In genomic region chr19:771332-771785, GRCh38 we compare ENCODE assay signal across 8 cellular contexts. TPM values are rescaled to one million over a fixed set of nuclear protein-coding genes. Genes with fewer than 3 reads are reported as not detected.
A peak's percentile ranks its signal among the peaks of the same experiment; 100 is the strongest.
DNase-seq lines count a peak whose midpoint lies in the region; ATAC-seq, FAIRE-seq and TF ChIP-seq lines count a peak whose summit lies in the region.

No MANE protein-coding gene starts in this region.

- POLR2A ChIA-PET in H1 (lab: Charles Lee; ENCODE audit: partially characterized antibody) = interaction anchor here (0.6 to 3.1 kb wide), 3 partner anchors 28 to 65 kb away, joined by 4 to 12 read pairs (median 8); no protein-coding TSS in a partner anchor

- no peak overlapping the region for H3K23ac ChIP-seq in H1 (ENCODE audit: insufficient read length)

- H3K27me3 Mint-ChIP-seq in progenitor cell of endocrine pancreas = peaks cover 2% of the 10 kb centered on the region

- H3K4me3 ChIP-seq in AG09309 (ENCODE audit: control insufficient read depth, low read depth, low read length) = no peak overlapping the region
- no peak overlapping the region for H3K4me3 ChIP-seq in H1 (ENCODE audit: extremely low read depth in 1 of 4, insufficient read depth in 2 of 4, low read depth in 3 of 4, low read length in 4 of 4)

- no peaks in the 10 kb centered on the region for H3K27me3 ChIP-seq in H1 (replicated peaks in 1 of 4; ENCODE audit: control insufficient read depth in 3 of 4, extremely low read depth in 1 of 4, insufficient read depth in 3 of 4, low read length in 3 of 4)

- H2BK120ac ChIP-seq in H1 (replicated peaks; ENCODE audit: low read depth, low read length) = no peak overlapping the region

- H4K8ac ChIP-seq in H1 (ENCODE audit: extremely low read depth, insufficient read depth, low read length) = no peak overlapping the region

- no peaks in the 10 kb centered on the region for H3K36me3 ChIP-seq in H1 (ENCODE audit: control insufficient read depth in 2 of 4, insufficient read depth in 4 of 4, low read length in 3 of 4)

- H2BK12ac ChIP-seq in H1 (ENCODE audit: low read depth, low read length) = no peak overlapping the region

- H3K56ac ChIP-seq in H1 (replicated peaks; ENCODE audit: insufficient read length, low read depth, low read length) = no peak overlapping the region

- H4K20me1 ChIP-seq in H1 (replicated peaks in 1 of 2; ENCODE audit: control insufficient read depth in 1 of 2, insufficient read depth in 2 of 2, low read length in 2 of 2) = no peaks in the 10 kb centered on the region

- no peaks in the 10 kb centered on the region for H3K9me3 Mint-ChIP-seq in progenitor cell of endocrine pancreas (ENCODE audit: low read depth)

- no peak overlapping the region for H2BK5ac ChIP-seq in H1 (ENCODE audit: low read depth, low read length)

- H3K9me3 ChIP-seq in H1 (ENCODE audit: insufficient read depth in 2 of 2, low read depth in 1 of 2, low read length in 1 of 2) = no peaks in the 10 kb centered on the region

- H4K5ac ChIP-seq in H1 (ENCODE audit: insufficient read length, low read depth, low read length) = no peak overlapping the region

- H3K36me3 Mint-ChIP-seq in progenitor cell of endocrine pancreas (ENCODE audit: insufficient read depth) = no peaks in the 10 kb centered on the region

- H3K14ac ChIP-seq in H1 (ENCODE audit: insufficient read length) = no peak overlapping the region

- no peaks in the 10 kb centered on the region for H3K4me1 Mint-ChIP-seq in progenitor cell of endocrine pancreas (ENCODE audit: low read depth)

- DNase-seq in AG09309 (ENCODE audit: low read depth) (no peak), H54 (ENCODE audit: insufficient read length, low spot score) (peak; percentile 68), SW 1271 (lab: John Stamatoyannopoulos, UW) (peak; percentile 59 to 66), H1 (ENCODE audit: low read depth in 1 of 2, low spot score in 2 of 2) (no peak), progenitor cell of endocrine pancreas (ENCODE audit: low spot score, unreplicated experiment) (no peak)

- TF ChIP-seq RAD21 in H1 (IDR thresholded peaks at IDR 0.05 in 1 of 2, conservative IDR thresholded peaks at IDR 0.05 in 1 of 2; ENCODE audit: low read depth in 2 of 2, low read length in 2 of 2) = peak; percentile 29 to 35; a peak in 2 of 4 replicates

- H3K79me1 ChIP-seq in H1 (ENCODE audit: low read depth, low read length) = no peaks in the 10 kb centered on the region

- no peak overlapping the region for H4K91ac ChIP-seq in H1 (replicated peaks; ENCODE audit: insufficient read length, low read length)

- H3K18ac ChIP-seq in H1 (ENCODE audit: extremely low read depth, low read length) = no peak overlapping the region

- H3K27ac Mint-ChIP-seq in progenitor cell of endocrine pancreas = no peak overlapping the region

- no peak for ATAC-seq in HG02588 (IDR thresholded peaks at IDR 0.05; ENCODE audit: unreplicated experiment)
- no peak for ATAC-seq in GM18519 (IDR thresholded peaks at IDR 0.05; ENCODE audit: low FRiP score, unreplicated experiment)
- ATAC-seq in GM21528 (IDR thresholded peaks at IDR 0.05; ENCODE audit: low FRiP score, unreplicated experiment) = no peak

- TF ChIP-seq EP300 in H1 (IDR thresholded peaks at IDR 0.05; ENCODE audit: borderline replicate concordance in 1 of 2, low read depth in 2 of 2, low read length in 2 of 2) = no peak

- H3K9ac ChIP-seq in H1 (replicated peaks in 1 of 4; ENCODE audit: extremely low read depth in 1 of 4, low read depth in 3 of 4, low read length in 3 of 4) = no peak overlapping the region

- no peaks in the 10 kb centered on the region; a peak in 1 of 7 replicates for H3K4me1 ChIP-seq in H1 (replicated peaks in 1 of 4; ENCODE audit: control insufficient read depth in 3 of 4, insufficient read depth in 4 of 4, low read length in 3 of 4)

- H3K23me2 ChIP-seq in H1 (ENCODE audit: low read depth, low read length) = no peaks in the 10 kb centered on the region; the same call in 1 of the 2 replicates

- no peak for FAIRE-seq in H54 (lab: Jason Lieb, UNC)
- FAIRE-seq in H1 (lab: Jason Lieb, UNC) = no peak

- TF ChIP-seq CTCF in AG09309 (IDR thresholded peaks at IDR 0.05; ENCODE audit: control insufficient read depth, insufficient read depth, low read depth, low read length, missing control alignments) = peak; percentile 68
- TF ChIP-seq CTCF in H1 (IDR thresholded peaks at IDR 0.05; ENCODE audit: control extremely low read depth in 1 of 3, insufficient read depth in 1 of 3, low read depth in 1 of 3, low read length in 3 of 3) = peak; percentile 41 to 59 (median 43); a peak in 3 of 4 replicates
- TF ChIP-seq CTCF in progenitor cell of endocrine pancreas (IDR thresholded peaks at IDR 0.05; ENCODE audit: unreplicated experiment) = peak; percentile 45

- H3K4ac ChIP-seq in H1 (replicated peaks; ENCODE audit: insufficient read length, low read depth, low read length) = no peak overlapping the region

- no peak overlapping the region for H2BK20ac ChIP-seq in H1 (ENCODE audit: low read length)

- no peak overlapping the region for H3K4me2 ChIP-seq in H1 (ENCODE audit: insufficient read depth in 1 of 2, low read depth in 2 of 2, low read length in 2 of 2)

- H3K4me3 Mint-ChIP-seq in progenitor cell of endocrine pancreas (ENCODE audit: low read depth) = no peak overlapping the region

- H2AFZ ChIP-seq in H1 (ENCODE audit: low read length) = no peak overlapping the region

- CTCF ChIA-PET in H1 (lab: Charles Lee; ENCODE audit: partially characterized antibody) = interaction anchor here (0.8 to 3.1 kb wide), 8 partner anchors 20 to 105 kb away, joined by 3 to 23 read pairs (median 5); no protein-coding TSS in a partner anchor

- WGBS in H1 (ENCODE audit: extremely low coverage in 1 of 2, insufficient coverage in 1 of 2, insufficient read length in 1 of 2, insufficient replicate concordance in 2 of 2, low coverage in 1 of 2, low lambda C conversion rate in 2 of 2, missing lambda C conversion rate in 1 of 2), 2 experiments = 76% methylated on average over 6 of the region's 6 CpGs; no CpG with 5 or more reads in 1 of the 2 experiments

- H3K79me2 ChIP-seq in H1 (ENCODE audit: control insufficient read depth in 1 of 2, insufficient read depth in 2 of 2, low read length in 2 of 2) = no peaks in the 10 kb centered on the region

- no peak overlapping the region for H2AK5ac ChIP-seq in H1 (ENCODE audit: low read depth, low read length)

- H3K27ac ChIP-seq in H1 (ENCODE audit: low read depth, low read length) = no peak overlapping the region

- TF ChIP-seq POLR2A in H54 (IDR thresholded peaks at IDR 0.05; ENCODE audit: low read depth, low read length) = no peak
- TF ChIP-seq POLR2A in H1 (IDR thresholded peaks at IDR 0.05; ENCODE audit: control extremely low read depth in 1 of 2, low read depth in 2 of 2, low read length in 2 of 2) = no peak

- no peak overlapping the region for H2BK15ac ChIP-seq in H1 (ENCODE audit: low read length)

TF ChIP-seq in H1, 55 proteins besides CTCF, POLR2A, EP300 and RAD21:
- TF ChIP-seq KDM1A (IDR thresholded peaks at IDR 0.05; ENCODE audit: borderline replicate concordance, low read length) (peak; percentile 76; the same call in 1 of the 2 replicates), CHD1 (IDR thresholded peaks at IDR 0.05; ENCODE audit: low read depth, low read length) (no peak), BRCA1 (IDR thresholded peaks at IDR 0.05; ENCODE audit: low read depth, low read length) (no peak)

RNA-seq across cellular contexts. Expression of gene MISP, which starts 20.4 kb away (rescaled TPM):
- total RNA-seq in H1 (2021; fragmentation: NEBNext Ultra II Directional; extraction: Animal tissue kit (Norgen Biotek cat#: 25700)) = 0.43 and 0.54 TPM in 2 replicates
- polyA plus RNA-seq in H1 (2011; rRNA removed) = 0.45 and 0.52 TPM in 2 replicates
- polyA plus RNA-seq in H1 (2011; cell fraction: cytosol; rRNA removed) = 0.45 TPM
- polyA plus RNA-seq in H1 (2011; cell fraction: nucleus; rRNA removed) = 0.77 TPM
- 0.35 to 0.93 TPM (median 0.72 TPM) in 4 replicates for polyA plus RNA-seq in H1 (2012, experiment 1 of 2)
- 0.84 TPM for polyA plus RNA-seq in H1 (2012, experiment 2 of 2)
- 0.26 TPM for polyA plus RNA-seq in H1 (2013, experiment 1 of 2)
- 0.39 TPM for polyA plus RNA-seq in H1 (2013, experiment 2 of 2)
- polyA minus RNA-seq in H1 (2011; rRNA and poly(A)+ RNA removed) = 0.41 and 0.46 TPM in 2 replicates
- 1.2 TPM for polyA minus RNA-seq in H1 (2011; cell fraction: cytosol; rRNA and poly(A)+ RNA removed)
- 0.60 TPM for polyA minus RNA-seq in H1 (2011; cell fraction: nucleus; rRNA and poly(A)+ RNA removed)
- 1.1 and 2.5 TPM in 2 replicates for total RNA-seq in progenitor cell of endocrine pancreas

RNA-seq across cellular contexts. Expression of gene PTBP1, which starts 25.9 kb away (rescaled TPM):
- 873 and 888 TPM in 2 replicates for total RNA-seq in H1 (2021; fragmentation: NEBNext Ultra II Directional; extraction: Animal tissue kit (Norgen Biotek cat#: 25700))
- 528 and 645 TPM in 2 replicates for polyA plus RNA-seq in H1 (2011; rRNA removed)
- 260 TPM for polyA plus RNA-seq in H1 (2011; cell fraction: cytosol; rRNA removed)
- 826 TPM for polyA plus RNA-seq in H1 (2011; cell fraction: nucleus; rRNA removed)
- polyA plus RNA-seq in H1 (2012, experiment 1 of 2) = 649 to 848 TPM (median 690 TPM) in 4 replicates
- polyA plus RNA-seq in H1 (2012, experiment 2 of 2) = 847 TPM
- polyA plus RNA-seq in H1 (2013, experiment 1 of 2) = 606 TPM
- polyA plus RNA-seq in H1 (2013, experiment 2 of 2) = 550 TPM
- 439 and 460 TPM in 2 replicates for polyA minus RNA-seq in H1 (2011; rRNA and poly(A)+ RNA removed)
- 362 TPM for polyA minus RNA-seq in H1 (2011; cell fraction: cytosol; rRNA and poly(A)+ RNA removed)
- 312 TPM for polyA minus RNA-seq in H1 (2011; cell fraction: nucleus; rRNA and poly(A)+ RNA removed)
- total RNA-seq in progenitor cell of endocrine pancreas = 497 and 500 TPM in 2 replicates

RNA-seq across cellular contexts. Expression of gene PLPPR3, which starts 50.4 kb away (rescaled TPM):
- total RNA-seq in H1 (2021; fragmentation: NEBNext Ultra II Directional; extraction: Animal tissue kit (Norgen Biotek cat#: 25700)) = 66.2 and 71.7 TPM in 2 replicates
- polyA plus RNA-seq in H1 (2011; rRNA removed) = 76.4 and 109 TPM in 2 replicates
- polyA plus RNA-seq in H1 (2011; cell fraction: cytosol; rRNA removed) = 66.5 TPM
- polyA plus RNA-seq in H1 (2011; cell fraction: nucleus; rRNA removed) = 89.7 TPM
- polyA plus RNA-seq in H1 (2012, experiment 1 of 2) = 24.6 to 62.3 TPM (median 53.0 TPM) in 4 replicates
- 35.8 TPM for polyA plus RNA-seq in H1 (2012, experiment 2 of 2)
- 66.3 TPM for polyA plus RNA-seq in H1 (2013, experiment 1 of 2)
- polyA plus RNA-seq in H1 (2013, experiment 2 of 2) = 72.6 TPM
- polyA minus RNA-seq in H1 (2011; rRNA and poly(A)+ RNA removed) = 39.8 and 46.2 TPM in 2 replicates
- 66.8 TPM for polyA minus RNA-seq in H1 (2011; cell fraction: cytosol; rRNA and poly(A)+ RNA removed)
- 32.2 TPM for polyA minus RNA-seq in H1 (2011; cell fraction: nucleus; rRNA and poly(A)+ RNA removed)
- 128 and 129 TPM in 2 replicates for total RNA-seq in progenitor cell of endocrine pancreas

RNA-seq across cellular contexts. Expression of gene AZU1, which starts 56.3 kb away (rescaled TPM):
- 0.80 and 1.7 TPM in 2 replicates for total RNA-seq in H1 (2021; fragmentation: NEBNext Ultra II Directional; extraction: Animal tissue kit (Norgen Biotek cat#: 25700))
- polyA plus RNA-seq in H1 (2011; rRNA removed) = 1.3 and 2.7 TPM in 2 replicates
- 1.1 TPM for polyA plus RNA-seq in H1 (2011; cell fraction: cytosol; rRNA removed)
- 5.9 TPM for polyA plus RNA-seq in H1 (2011; cell fraction: nucleus; rRNA removed)
- 0.33 to 1.8 TPM (median 1.0 TPM) in 4 replicates for polyA plus RNA-seq in H1 (2012, experiment 1 of 2)
- 0.26 TPM for polyA plus RNA-seq in H1 (2012, experiment 2 of 2)
- polyA plus RNA-seq in H1 (2013, experiment 1 of 2) = 0.41 TPM
- 0.55 TPM for polyA plus RNA-seq in H1 (2013, experiment 2 of 2)
- 0.29 TPM in 1 of 2 replicates, not detected in the other for polyA minus RNA-seq in H1 (2011; rRNA and poly(A)+ RNA removed)
- polyA minus RNA-seq in H1 (2011; cell fraction: cytosol; rRNA and poly(A)+ RNA removed) = 1.3 TPM
- not detected for polyA minus RNA-seq in H1 (2011; cell fraction: nucleus; rRNA and poly(A)+ RNA removed)
- 4.8 and 5.1 TPM in 2 replicates for total RNA-seq in progenitor cell of endocrine pancreas

Comparison
In these comparisons a context has a peak if more than half of its experiments do, and no peak if none do; other contexts are left out.
1. DNase-seq: peak in H54 (single experiment) and SW 1271 (2 of 2); none in AG09309 (single experiment), H1 (0 of 2) and progenitor cell of endocrine pancreas (single experiment).
2. Peak in every context shown above with its lines, with median percentiles within 50 percentile points of each other: CTCF ChIP-seq.